In genomic region chr18:78741381-78742340, GRCh38 we compare ENCODE assay signal across 20 cellular contexts.
DNase-seq lines count a peak whose midpoint lies in the region; ATAC-seq lines count a peak whose summit lies in the region.
"Had no signal": no experiment of that assay in that cellular context is flagged by ENCODE, and none has a peak within 500 bp of the region (broad histone marks: within the 10 kb centered on the region; RNA-seq: fewer than 3 reads in every experiment).

No MANE protein-coding gene starts in this region.

- intact Hi-C loops in Right ventricle myocardium inferior (cut with DNase I) (no loop called here), left cardiac atrium (cut with DNase I) (no loop called here), sciatic nerve (cut with DNase I) (no loop called here)

- DNase-seq in Right ventricle myocardium inferior (ENCODE audit: missing footprints) (peak; percentile 56), left cardiac atrium (no peak), left lobe of liver (ENCODE audit: low spot score) (peak; percentile 32), sciatic nerve (ENCODE audit: low spot score) (peak; percentile 45), NOMO-1 (lab: John Stamatoyannopoulos, UW; ENCODE audit: unreplicated experiment in 2 of 2) (no peak), cerebellar nuclear complex (lab: John Stamatoyannopoulos, UW) (no peak), ecto neural progenitor cell (ENCODE audit: low spot score) (no peak)
- DNase-seq in activated CD4-positive, alpha-beta T cell treated with anti-CD3 and anti-CD28 coated beads for 1 hour = no peak
- DNase-seq: 8988T; CD4-positive, CD25-positive, alpha-beta regulatory T cell; H7; KBM-7; MG63; NCI-H2029 treated with DMSO at 0.1 percent for 48 hours; NCI-H446 treated with DMSO at 0.1 percent for 48 hours; NCI-H526; NCI-H82; NK-92 treated with Interleukin-12 subunit alpha and Interleukin-12 subunit beta, amount 100 ng/mL, for 24 hours; PC-9; Right ventricle myocardium superior had no signal

- ATAC-seq in Right ventricle myocardium inferior (no peak), left cardiac atrium (no peak), left lobe of liver (no peak), sciatic nerve (no peak)

Comparison
In these comparisons a context has a peak if more than half of its experiments do, and no peak if none do; other contexts are left out.
1. DNase-seq: peak in Right ventricle myocardium inferior (single experiment), left lobe of liver (single experiment) and sciatic nerve (single experiment); none in left cardiac atrium (single experiment), NOMO-1 (0 of 2), cerebellar nuclear complex (0 of 2), ecto neural progenitor cell (single experiment) and activated CD4-positive, alpha-beta T cell treated with anti-CD3 and anti-CD28 coated beads for 1 hour (single experiment).